In genomic region chr2:67260348-67261277, GRCh38 we compare ENCODE assay signal across 11 cellular contexts.
DNase-seq lines count a peak whose midpoint lies in the region; ATAC-seq and TF ChIP-seq lines count a peak whose summit lies in the region.
"Had no signal": no experiment of that assay in that cellular context is flagged by ENCODE, and none has a peak within 500 bp of the region (broad histone marks: within the 10 kb centered on the region; RNA-seq: fewer than 3 reads in every experiment).

No MANE protein-coding gene starts in this region.

- no peaks in the 10 kb centered on the region for H3K36me3 Mint-ChIP-seq in natural killer cell treated with Interleukin-12 subunit alpha and Interleukin-12 subunit beta and Interleukin-15 and Interleukin-18, amount 100 ng/mL, for 72 hours

- no peaks in the 10 kb centered on the region for H3K4me1 Mint-ChIP-seq in natural killer cell treated with Interleukin-12 subunit alpha and Interleukin-12 subunit beta and Interleukin-15 and Interleukin-18, amount 100 ng/mL, for 72 hours (ENCODE audit: low read depth in 2 of 2)
- H3K4me1 Mint-ChIP-seq: neural crest cell; stimulated activated naive CD8-positive, alpha-beta T cell treated with anti-CD3 and anti-CD28 coated beads, Interleukin-15, amount 100 ng/mL, for 72 hours; T-helper 17 cell had no signal

- H3K4me1 ChIP-seq in left ventricle myocardium inferior: peaks cover 10% of the 10 kb centered on the region

- intact Hi-C loops in left ventricle myocardium inferior (cut with micrococcal nuclease): no loop called here

- ATAC-seq in natural killer cell treated with Interleukin-12 subunit alpha and Interleukin-12 subunit beta and Interleukin-15 and Interleukin-18, amount 100 ng/mL, for 72 hours: no peak
- ATAC-seq in GM18498 (IDR thresholded peaks at IDR 0.05; ENCODE audit: unreplicated experiment): no peak
- ATAC-seq: stimulated activated naive CD8-positive, alpha-beta T cell treated with anti-CD3 and anti-CD28 coated beads, Interleukin-15, amount 100 ng/mL, for 72 hours; T-helper 17 cell had no signal

- peak; percentile 98 for DNase-seq in GM04504 (ENCODE audit: low read depth)
- peak; percentile 99 for DNase-seq in amniotic epithelial cell (ENCODE audit: low read depth)
- peak; percentile 65 for DNase-seq in left ventricle myocardium inferior
- DNase-seq in skeletal muscle cell (ENCODE audit: low read depth): peak; percentile 99
- no peak for DNase-seq in inferior parietal cortex (ENCODE audit: extremely low spot score)
- no peak for DNase-seq in natural killer cell treated with Interleukin-12 subunit alpha and Interleukin-12 subunit beta and Interleukin-15 and Interleukin-18, amount 100 ng/mL, for 72 hours (ENCODE audit: low spot score)
- DNase-seq in Ammon's horn (ENCODE audit: low spot score): no peak
- DNase-seq: stimulated activated naive CD8-positive, alpha-beta T cell treated with anti-CD3 and anti-CD28 coated beads, Interleukin-15, amount 100 ng/mL, for 72 hours; T-helper 17 cell had no signal

- H3K4me3 Mint-ChIP-seq in natural killer cell treated with Interleukin-12 subunit alpha and Interleukin-12 subunit beta and Interleukin-15 and Interleukin-18, amount 100 ng/mL, for 72 hours: no peak overlapping the region
- H3K4me3 Mint-ChIP-seq: neural crest cell; stimulated activated naive CD8-positive, alpha-beta T cell treated with anti-CD3 and anti-CD28 coated beads, Interleukin-15, amount 100 ng/mL, for 72 hours; T-helper 17 cell had no signal

- peak overlapping the region; percentile 73 for H3K27ac ChIP-seq in left ventricle myocardium inferior (replicated peaks)

- no peak overlapping the region for H3K4me3 ChIP-seq in left ventricle myocardium inferior
- H3K4me3 ChIP-seq in skeletal muscle cell (ENCODE audit: low read depth, low read length): no peak overlapping the region

- H3K9me3 Mint-ChIP-seq in natural killer cell treated with Interleukin-12 subunit alpha and Interleukin-12 subunit beta and Interleukin-15 and Interleukin-18, amount 100 ng/mL, for 72 hours: peaks cover 2% of the 10 kb centered on the region

- peaks cover 8% of the 10 kb centered on the region for H3K27me3 ChIP-seq in left ventricle myocardium inferior (ENCODE audit: low read depth)

- no peaks in the 10 kb centered on the region for H3K36me3 ChIP-seq in left ventricle myocardium inferior

- peaks cover 2 to 11% of the 10 kb centered on the region in 2 donors for H3K27me3 Mint-ChIP-seq in natural killer cell treated with Interleukin-12 subunit alpha and Interleukin-12 subunit beta and Interleukin-15 and Interleukin-18, amount 100 ng/mL, for 72 hours
- H3K27me3 Mint-ChIP-seq: stimulated activated naive CD8-positive, alpha-beta T cell treated with anti-CD3 and anti-CD28 coated beads, Interleukin-15, amount 100 ng/mL, for 72 hours; T-helper 17 cell had no signal

- no peaks in the 10 kb centered on the region for H3K9me3 ChIP-seq in left ventricle myocardium inferior (replicated peaks)

- H3K27ac Mint-ChIP-seq in natural killer cell treated with Interleukin-12 subunit alpha and Interleukin-12 subunit beta and Interleukin-15 and Interleukin-18, amount 100 ng/mL, for 72 hours: no peak overlapping the region
- H3K27ac Mint-ChIP-seq: stimulated activated naive CD8-positive, alpha-beta T cell treated with anti-CD3 and anti-CD28 coated beads, Interleukin-15, amount 100 ng/mL, for 72 hours; T-helper 17 cell had no signal

- TF ChIP-seq CTCF in left ventricle myocardium inferior (IDR thresholded peaks at IDR 0.05; ENCODE audit: borderline replicate concordance): no peak

Comparison
In these comparisons a context has a peak if more than half of its experiments do, and no peak if none do; other contexts are left out.
1. DNase-seq: peak in GM04504 (single experiment), amniotic epithelial cell (single experiment), left ventricle myocardium inferior (single experiment) and skeletal muscle cell (single experiment); none in inferior parietal cortex (single experiment), natural killer cell treated with Interleukin-12 subunit alpha and Interleukin-12 subunit beta and Interleukin-15 and Interleukin-18, amount 100 ng/mL, for 72 hours (single experiment) and Ammon's horn (single experiment).